In the genomic region with DNA sequence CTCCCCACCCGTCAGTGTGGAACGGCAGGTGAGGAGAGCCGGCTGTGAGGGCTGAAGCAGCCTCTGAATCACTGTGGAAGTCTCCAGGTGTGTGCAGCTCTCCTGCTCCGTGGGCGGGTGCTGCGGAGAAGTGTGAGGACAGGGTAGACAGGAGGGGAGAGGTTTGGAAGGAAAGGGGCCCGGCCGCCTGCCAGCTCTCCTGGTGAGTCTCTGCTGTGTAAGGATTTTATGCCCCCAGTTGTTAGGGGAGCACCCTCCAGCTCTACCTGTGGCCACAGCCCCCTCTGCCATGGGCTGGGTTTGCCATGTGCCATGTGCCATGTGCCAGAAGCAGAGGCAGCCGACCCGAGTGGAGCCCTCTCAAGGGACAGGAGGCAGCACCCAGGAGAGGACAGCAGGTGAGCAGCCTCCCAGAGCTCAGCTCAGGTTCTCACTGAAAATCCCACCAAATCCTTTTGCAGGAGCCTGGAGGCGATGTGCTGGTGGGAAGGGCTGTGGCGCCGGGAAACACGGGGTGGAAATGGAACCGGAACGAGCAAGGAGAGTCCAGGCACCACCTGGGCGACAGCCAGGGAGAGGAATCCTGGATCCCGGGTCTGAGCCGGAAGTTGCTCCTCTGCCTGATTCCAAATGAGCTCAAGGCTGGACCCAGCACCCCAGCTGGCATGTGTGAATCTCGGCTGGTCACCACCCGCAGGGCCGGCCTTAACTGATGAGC, we compare ENCODE assay signal across 20 cellular contexts.
DNase-seq lines count a peak whose midpoint lies in the region; ATAC-seq, FAIRE-seq and TF ChIP-seq lines count a peak whose summit lies in the region.
"Had no signal": no experiment of that assay in that cellular context is flagged by ENCODE, and none has a peak within 500 bp of the region (broad histone marks: within the 10 kb centered on the region; RNA-seq: fewer than 3 reads in every experiment).

No MANE protein-coding gene starts in this region.

- TF ChIP-seq CTCF in natural killer cell (IDR thresholded peaks at IDR 0.05) = no peak
- no peak for TF ChIP-seq CTCF in kidney (IDR thresholded peaks at IDR 0.05; ENCODE audit: borderline replicate concordance, extremely low read depth, insufficient read depth)
- no peak for TF ChIP-seq CTCF in osteoblast (IDR thresholded peaks at IDR 0.05; ENCODE audit: extremely low read depth, low read depth, low read length)

- H3K9me2 ChIP-seq in GM23248 (ENCODE audit: insufficient read depth) = no peaks in the 10 kb centered on the region

- H3K27ac ChIP-seq in kidney (ENCODE audit: low read depth in 2 of 2, low read length in 2 of 2) (no peak overlapping the region), osteoblast (ENCODE audit: low read depth, low read length) (no peak overlapping the region), aorta (ENCODE audit: low read depth in 1 of 2, low read length in 2 of 2) (no peak overlapping the region), GM23248 (no peak overlapping the region), substantia nigra (ENCODE audit: low read depth, low read length, poor library complexity, severe bottlenecking) (no peak overlapping the region)
- H3K27ac ChIP-seq: PC-9 had no signal

- no peak overlapping the region for H3K4me3 Mint-ChIP-seq in natural killer cell treated with Interleukin-12 subunit alpha and Interleukin-12 subunit beta and Interleukin-15 and Interleukin-18, amount 100 ng/mL, for 72 hours
- no peak overlapping the region for H3K4me3 Mint-ChIP-seq in natural killer cell
- H3K4me3 Mint-ChIP-seq: CD4-positive, CD25-positive, alpha-beta regulatory T cell; HFFc6 had no signal

- no peaks in the 10 kb centered on the region for H3K36me3 ChIP-seq in kidney (ENCODE audit: control insufficient read depth in 1 of 2, insufficient read depth in 2 of 2, low read length in 2 of 2)
- no peaks in the 10 kb centered on the region for H3K36me3 ChIP-seq in osteoblast (ENCODE audit: insufficient read depth, low read length)
- H3K36me3 ChIP-seq in aorta (ENCODE audit: control insufficient read depth in 1 of 2, insufficient read depth in 2 of 2, low read length in 1 of 2) = no peaks in the 10 kb centered on the region
- H3K36me3 ChIP-seq in GM23248 (ENCODE audit: low read depth) = no peaks in the 10 kb centered on the region
- H3K36me3 ChIP-seq: MG63 had no signal

- H3K4me1 ChIP-seq in kidney (ENCODE audit: control insufficient read depth in 1 of 2, insufficient read depth in 1 of 2, low read depth in 1 of 2, low read length in 2 of 2) (no peaks in the 10 kb centered on the region), osteoblast (ENCODE audit: insufficient read depth, low read length) (no peaks in the 10 kb centered on the region), aorta (ENCODE audit: control insufficient read depth in 1 of 2, insufficient read depth in 2 of 2, low read length in 2 of 2) (no peaks in the 10 kb centered on the region), GM23248 (ENCODE audit: insufficient read depth) (no peaks in the 10 kb centered on the region)

- H3K4me1 Mint-ChIP-seq in natural killer cell treated with Interleukin-12 subunit alpha and Interleukin-12 subunit beta and Interleukin-15 and Interleukin-18, amount 100 ng/mL, for 72 hours (ENCODE audit: low read depth in 2 of 2) = no peaks in the 10 kb centered on the region
- H3K4me1 Mint-ChIP-seq in natural killer cell = no peaks in the 10 kb centered on the region
- H3K4me1 Mint-ChIP-seq: CD4-positive, CD25-positive, alpha-beta regulatory T cell had no signal

- no peak overlapping the region for H3K27ac Mint-ChIP-seq in natural killer cell treated with Interleukin-12 subunit alpha and Interleukin-12 subunit beta and Interleukin-15 and Interleukin-18, amount 100 ng/mL, for 72 hours
- H3K27ac Mint-ChIP-seq in natural killer cell = no peak overlapping the region
- H3K27ac Mint-ChIP-seq: CD4-positive, CD25-positive, alpha-beta regulatory T cell; HFFc6 had no signal

- DNase-seq in natural killer cell treated with Interleukin-12 subunit alpha and Interleukin-12 subunit beta and Interleukin-15 and Interleukin-18, amount 100 ng/mL, for 72 hours (ENCODE audit: low spot score) = peak; percentile 42
- DNase-seq in natural killer cell (no peak), kidney (peak; percentile 58), osteoblast (ENCODE audit: insufficient read length, low spot score, missing footprints) (peak; percentile 81), aorta (peak; percentile 35 to 60), GM23248 (no peak), substantia nigra (lab: John Stamatoyannopoulos, UW) (no peak)
- DNase-seq: CD4-positive, CD25-positive, alpha-beta regulatory T cell; EL; GF-D8; H7; HFFc6; MG63; NCI-H1417; NCI-H1694 treated with DMSO at 0.1 percent for 48 hours; NCI-H2227 treated with DMSO at 0.1 percent for 48 hours; NCI-H510A; PC-9 had no signal

- H3K27me3 Mint-ChIP-seq in natural killer cell treated with Interleukin-12 subunit alpha and Interleukin-12 subunit beta and Interleukin-15 and Interleukin-18, amount 100 ng/mL, for 72 hours = peaks cover 0 to 6% of the 10 kb centered on the region in 2 donors
- H3K27me3 Mint-ChIP-seq in natural killer cell (ENCODE audit: low read depth in 2 of 2) = no peaks in the 10 kb centered on the region
- H3K27me3 Mint-ChIP-seq: CD4-positive, CD25-positive, alpha-beta regulatory T cell had no signal

- ATAC-seq in natural killer cell treated with Interleukin-12 subunit alpha and Interleukin-12 subunit beta and Interleukin-15 and Interleukin-18, amount 100 ng/mL, for 72 hours = no peak
- ATAC-seq in natural killer cell = no peak
- ATAC-seq in aorta (ENCODE audit: low FRiP score) = no peak
- no peak for ATAC-seq in HG03442 (IDR thresholded peaks at IDR 0.05; ENCODE audit: unreplicated experiment)
- ATAC-seq: K562 had no signal

- H4K20me1 ChIP-seq in osteoblast (ENCODE audit: insufficient read depth, low read length) (no peaks in the 10 kb centered on the region), GM23248 (ENCODE audit: insufficient read depth) (no peaks in the 10 kb centered on the region)

- H3K27me3 ChIP-seq in osteoblast (ENCODE audit: insufficient read depth, low read length) = no peaks in the 10 kb centered on the region
- no peaks in the 10 kb centered on the region for H3K27me3 ChIP-seq in aorta (ENCODE audit: control insufficient read depth in 1 of 2, insufficient read depth in 2 of 2, low read length in 1 of 2)
- no peaks in the 10 kb centered on the region for H3K27me3 ChIP-seq in GM23248 (replicated peaks; ENCODE audit: insufficient read depth)
- H3K27me3 ChIP-seq: MG63 had no signal

- H3K36me3 Mint-ChIP-seq in natural killer cell treated with Interleukin-12 subunit alpha and Interleukin-12 subunit beta and Interleukin-15 and Interleukin-18, amount 100 ng/mL, for 72 hours = no peaks in the 10 kb centered on the region
- H3K36me3 Mint-ChIP-seq in natural killer cell = no peaks in the 10 kb centered on the region
- H3K36me3 Mint-ChIP-seq: CD4-positive, CD25-positive, alpha-beta regulatory T cell had no signal

- no peak overlapping the region for H2AFZ ChIP-seq in osteoblast (ENCODE audit: low read length)
- H2AFZ ChIP-seq in GM23248 = no peak overlapping the region
- H2AFZ ChIP-seq: PC-9 had no signal

- no peak overlapping the region for H3K4me2 ChIP-seq in osteoblast (ENCODE audit: insufficient read depth, low read length)
- H3K4me2 ChIP-seq in GM23248 (ENCODE audit: unreplicated experiment) = no peak overlapping the region
- H3K4me2 ChIP-seq: PC-9 had no signal

- intact Hi-C loops in natural killer cell (cut with micrococcal nuclease) (no loop called here), kidney (cut with DNase I) (no loop called here), aorta (cut with DNase I) (no loop called here)

- no peak overlapping the region for H3K9ac ChIP-seq in kidney (ENCODE audit: low read length in 2 of 2)
- no peak overlapping the region for H3K9ac ChIP-seq in GM23248

- WGBS in aorta, 2 donors = 92 to 95% methylated on average over 22 of the region's 22 CpGs
- WGBS in GM23248 (ENCODE audit: low coverage in 1 of 2, low lambda C conversion rate in 2 of 2, missing lambda C conversion rate in 2 of 2), 2 experiments = 30 to 31% methylated on average over 22 of the region's 22 CpGs

- in situ Hi-C loops in GM23248 (cut with MboI) = no loop called here

- no peaks in the 10 kb centered on the region for H3F3A ChIP-seq in GM23248 (ENCODE audit: insufficient read depth)

- no peak overlapping the region for H3K4me3 ChIP-seq in kidney (ENCODE audit: low read length in 2 of 2)
- no peak overlapping the region for H3K4me3 ChIP-seq in osteoblast (ENCODE audit: insufficient read depth, low read length)
- no peak overlapping the region for H3K4me3 ChIP-seq in aorta (ENCODE audit: low read length in 2 of 2)
- no peak overlapping the region for H3K4me3 ChIP-seq in GM23248
- H3K4me3 ChIP-seq: K562, MG63, PC-9 had no signal

- no peaks in the 10 kb centered on the region for H3K9me3 ChIP-seq in kidney (ENCODE audit: control insufficient read depth in 1 of 2, low read length in 2 of 2)
- H3K9me3 ChIP-seq in osteoblast (ENCODE audit: low read depth, low read length) = no peaks in the 10 kb centered on the region
- no peaks in the 10 kb centered on the region for H3K9me3 ChIP-seq in aorta (ENCODE audit: control insufficient read depth, low read length)
- H3K9me3 ChIP-seq in GM23248 (ENCODE audit: low read depth) = no peaks in the 10 kb centered on the region
- H3K9me3 ChIP-seq: MG63 had no signal

- no peak for FAIRE-seq in kidney (lab: Jason Lieb, UNC)
- FAIRE-seq: K562 had no signal

- H3K9me3 Mint-ChIP-seq in natural killer cell treated with Interleukin-12 subunit alpha and Interleukin-12 subunit beta and Interleukin-15 and Interleukin-18, amount 100 ng/mL, for 72 hours = no peaks in the 10 kb centered on the region
- no peaks in the 10 kb centered on the region for H3K9me3 Mint-ChIP-seq in natural killer cell

- H3K79me2 ChIP-seq in osteoblast (ENCODE audit: insufficient read depth, low read length) (no peaks in the 10 kb centered on the region), GM23248 (ENCODE audit: insufficient read depth) (no peaks in the 10 kb centered on the region)

Comparison
In these comparisons a context has a peak if more than half of its experiments do, and no peak if none do; other contexts are left out.
1. DNase-seq: peak in natural killer cell treated with Interleukin-12 subunit alpha and Interleukin-12 subunit beta and Interleukin-15 and Interleukin-18, amount 100 ng/mL, for 72 hours (single experiment), kidney (single experiment), osteoblast (single experiment) and aorta (2 of 2); none in natural killer cell (single experiment), GM23248 (single experiment) and substantia nigra (0 of 49).